Comparison of ENCODE assay signal across 28 cellular contexts in the genomic region with DNA sequence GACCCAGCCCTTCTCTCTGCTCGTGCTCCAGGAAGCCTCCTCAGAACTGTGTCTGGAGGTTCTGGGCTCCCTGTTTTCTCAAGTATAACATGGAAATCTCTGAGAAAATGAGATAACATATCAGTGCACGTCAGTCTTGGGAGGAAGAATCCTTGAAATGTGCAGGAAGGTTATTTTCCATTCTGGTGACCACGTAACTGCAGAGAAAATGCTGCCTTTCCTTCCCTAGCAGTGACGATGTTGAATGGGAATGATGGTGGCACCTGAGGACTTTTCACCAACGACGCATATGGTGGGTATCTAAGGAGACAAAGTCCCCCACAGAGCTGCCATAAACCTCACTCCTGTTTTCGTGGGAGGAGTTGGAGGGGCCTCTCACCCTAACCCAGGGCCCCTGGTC.
"Had no signal": no experiment of that assay in that cellular context is flagged by ENCODE, and none has a peak within 500 bp of the region (broad histone marks: within the 10 kb centered on the region; RNA-seq: fewer than 3 reads in every experiment).

No MANE protein-coding gene starts in this region.

- H3K4me1 Mint-ChIP-seq: naive B cell; naive thymus-derived CD8-positive, alpha-beta T cell; neural progenitor cell; stimulated activated effector memory CD8-positive, alpha-beta T cell treated with anti-CD3 and anti-CD28 coated beads, Interleukin-12 subunit alpha, Interleukin-12 subunit beta, amount 100 ng/mL, for 72 hours; stimulated activated naive CD8-positive, alpha-beta T cell treated with anti-CD3 and anti-CD28 coated beads, Interleukin-15, amount 100 ng/mL, for 72 hours had no signal

- H2AFZ ChIP-seq: neural progenitor cell, parathyroid adenoma had no signal

- H3K9ac ChIP-seq: neural progenitor cell, parathyroid adenoma had no signal

- H3K27me3 Mint-ChIP-seq: natural killer cell treated with Interleukin-12 subunit alpha and Interleukin-12 subunit beta and Interleukin-15 and Interleukin-18, amount 100 ng/mL, for 72 hours; stimulated activated naive CD8-positive, alpha-beta T cell treated with anti-CD3 and anti-CD28 coated beads, Interleukin-15, amount 100 ng/mL, for 72 hours had no signal

- H3K4me1 ChIP-seq: neural progenitor cell, parathyroid adenoma, sigmoid colon, thyroid gland, tibial nerve, upper lobe of right lung, uterus had no signal

- H3K9me3 Mint-ChIP-seq: naive thymus-derived CD8-positive, alpha-beta T cell; natural killer cell treated with Interleukin-12 subunit alpha and Interleukin-12 subunit beta and Interleukin-15 and Interleukin-18, amount 100 ng/mL, for 72 hours; neural progenitor cell; stimulated activated effector memory CD8-positive, alpha-beta T cell treated with anti-CD3 and anti-CD28 coated beads, Interleukin-12 subunit alpha, Interleukin-12 subunit beta, amount 100 ng/mL, for 72 hours; stimulated activated naive CD8-positive, alpha-beta T cell treated with anti-CD3 and anti-CD28 coated beads, Interleukin-15, amount 100 ng/mL, for 72 hours; type B pancreatic cell had no signal

- H3K4me3 Mint-ChIP-seq: naive thymus-derived CD8-positive, alpha-beta T cell; natural killer cell treated with Interleukin-12 subunit alpha and Interleukin-12 subunit beta and Interleukin-15 and Interleukin-18, amount 100 ng/mL, for 72 hours; neural progenitor cell; stimulated activated effector memory CD8-positive, alpha-beta T cell treated with anti-CD3 and anti-CD28 coated beads, Interleukin-12 subunit alpha, Interleukin-12 subunit beta, amount 100 ng/mL, for 72 hours; stimulated activated naive CD8-positive, alpha-beta T cell treated with anti-CD3 and anti-CD28 coated beads, Interleukin-15, amount 100 ng/mL, for 72 hours; type B pancreatic cell had no signal

- H3K27ac Mint-ChIP-seq: naive B cell; naive thymus-derived CD8-positive, alpha-beta T cell; natural killer cell treated with Interleukin-12 subunit alpha and Interleukin-12 subunit beta and Interleukin-15 and Interleukin-18, amount 100 ng/mL, for 72 hours; progenitor cell of endocrine pancreas; stimulated activated effector memory CD8-positive, alpha-beta T cell treated with anti-CD3 and anti-CD28 coated beads, Interleukin-12 subunit alpha, Interleukin-12 subunit beta, amount 100 ng/mL, for 72 hours; stimulated activated naive CD8-positive, alpha-beta T cell treated with anti-CD3 and anti-CD28 coated beads, Interleukin-15, amount 100 ng/mL, for 72 hours; type B pancreatic cell had no signal

- H3K9me3 ChIP-seq: ovary, psoas muscle, right lobe of liver, sigmoid colon, thoracic aorta, thyroid gland, tibial nerve, upper lobe of right lung, uterus had no signal

- H3K36me3 ChIP-seq: neural progenitor cell, ovary, right lobe of liver, sigmoid colon, thoracic aorta, thyroid gland, tibial nerve, upper lobe of right lung, uterus had no signal

- H3K79me2 ChIP-seq: parathyroid adenoma had no signal

- H3K4me2 ChIP-seq: neural progenitor cell had no signal

- H3K36me3 Mint-ChIP-seq: naive B cell; naive thymus-derived CD8-positive, alpha-beta T cell; natural killer cell treated with Interleukin-12 subunit alpha and Interleukin-12 subunit beta and Interleukin-15 and Interleukin-18, amount 100 ng/mL, for 72 hours; neural progenitor cell; stimulated activated effector memory CD8-positive, alpha-beta T cell treated with anti-CD3 and anti-CD28 coated beads, Interleukin-12 subunit alpha, Interleukin-12 subunit beta, amount 100 ng/mL, for 72 hours; type B pancreatic cell had no signal

- H3K27ac ChIP-seq: neural progenitor cell, ovary, parathyroid adenoma, psoas muscle, right lobe of liver, sigmoid colon, thoracic aorta, thyroid gland, tibial nerve, upper lobe of right lung, uterus had no signal

- H3K27me3 ChIP-seq: neural progenitor cell, ovary, right lobe of liver, sigmoid colon, thyroid gland, tibial nerve, upper lobe of right lung, uterus had no signal

- ATAC-seq: naive thymus-derived CD8-positive, alpha-beta T cell; psoas muscle; right cardiac atrium; right lobe of liver; stimulated activated effector memory CD8-positive, alpha-beta T cell treated with anti-CD3 and anti-CD28 coated beads, Interleukin-12 subunit alpha, Interleukin-12 subunit beta, amount 100 ng/mL, for 72 hours; stimulated activated naive CD8-positive, alpha-beta T cell treated with anti-CD3 and anti-CD28 coated beads, Interleukin-15, amount 100 ng/mL, for 72 hours; stimulated activated naive CD8-positive, alpha-beta T cell treated with anti-CD3 and anti-CD28 coated beads, Interleukin-15, Interleukin-2, amounts not matched to agents 100 U/mL and 50 U/mL, for 24 hours; upper lobe of right lung had no signal

- H3K4me3 ChIP-seq: neural progenitor cell, ovary, psoas muscle, right lobe of liver, sigmoid colon, thoracic aorta, thyroid gland, tibial nerve, upper lobe of right lung, uterus had no signal

- FAIRE-seq: small intestine had no signal

- DNase-seq: naive B cell; naive thymus-derived CD8-positive, alpha-beta T cell; occipital lobe; ovary; posterior cingulate gyrus; psoas muscle; right cardiac atrium; right lobe of liver; sigmoid colon; small intestine; stimulated activated CD4-positive, alpha-beta T cell treated with anti-CD3 and anti-CD28 coated beads, Interleukin-15, amount 100 ng/mL, for 24 hours; stimulated activated CD4-positive, alpha-beta T cell treated with anti-CD3 and anti-CD28 coated beads, Interleukin-2, amount 100 ng/mL, for 24 hours; stimulated activated CD4-positive, alpha-beta T cell treated with anti-CD3 and anti-CD28 coated beads, Interleukin-2, amount 100 ng/mL, for 48 hours; stimulated activated CD4-positive, alpha-beta T cell treated with anti-CD3 and anti-CD28 coated beads, Interleukin-4, amount 100 ng/mL, for 24 hours; stimulated activated naive CD4-positive, alpha-beta T cell; stimulated activated naive CD8-positive, alpha-beta T cell treated with anti-CD3 and anti-CD28 coated beads, Interleukin-15, amount 100 ng/mL, for 72 hours; stimulated activated naive CD8-positive, alpha-beta T cell treated with anti-CD3 and anti-CD28 coated beads, Interleukin-15, Interleukin-2, amounts not matched to agents 100 U/mL and 50 U/mL, for 24 hours; thyroid gland; upper lobe of right lung; uterus had no signal
